In the genomic region with DNA sequence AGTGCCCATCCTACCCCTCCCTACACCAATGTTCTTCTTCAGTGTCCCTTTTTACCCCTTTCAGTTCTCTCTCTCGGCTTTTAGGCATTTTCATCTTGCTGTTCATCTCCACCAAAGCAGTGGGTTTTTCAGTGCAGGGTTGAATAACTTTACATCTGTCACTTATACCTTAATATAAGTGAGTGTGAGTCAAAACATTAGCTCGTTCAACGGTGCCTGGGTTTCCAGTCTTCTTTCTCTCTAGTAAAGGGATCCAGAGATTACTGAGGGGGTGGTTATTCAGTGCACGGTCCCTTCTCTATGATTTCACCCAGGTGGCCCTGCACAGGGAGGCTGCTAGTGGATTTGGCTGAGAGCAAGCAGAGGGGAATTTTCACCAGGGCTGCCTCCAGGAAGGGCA, we compare ENCODE assay signal across 15 cellular contexts.
"Had no signal": no experiment of that assay in that cellular context is flagged by ENCODE, and none has a peak within 500 bp of the region (broad histone marks: within the 10 kb centered on the region; RNA-seq: fewer than 3 reads in every experiment).

No MANE protein-coding gene starts in this region.

- H3K4me3 ChIP-seq: breast epithelium, testis had no signal

- ATAC-seq: activated CD8-positive, alpha-beta memory T cell treated with anti-CD3 and anti-CD28 coated beads, Interleukin-2, amount 10 ng/mL, durations not matched to agents 7 days and 5 days; stimulated activated naive CD8-positive, alpha-beta T cell treated with anti-CD3 and anti-CD28 coated beads, Interleukin-15, amount 100 ng/mL, for 72 hours had no signal

- FAIRE-seq: TTC549 had no signal

- DNase-seq: activated CD8-positive, alpha-beta memory T cell treated with anti-CD3 and anti-CD28 coated beads, Interleukin-2, amount 10 ng/mL, durations not matched to agents 7 days and 5 days; activated gamma-delta T cell treated with Interleukin-2 at 50 U/mL for 16 hours; activated naive CD8-positive, alpha-beta T cell treated with anti-CD3 and anti-CD28 coated beads, Interleukin-2, amount 10 ng/mL, durations not matched to agents 7 days and 5 days; activated T-cell treated with anti-CD3 and anti-CD28 coated beads, Interleukin-2, amount 50 U/mL, for 24 hours; aorta; dermis blood vessel endothelial cell; erythroblast; glutamatergic neuron; midbrain; stimulated activated CD4-positive, alpha-beta T cell treated with anti-CD3 and anti-CD28 coated beads, Interleukin-15, amount 100 ng/mL, for 24 hours; stimulated activated CD4-positive, alpha-beta T cell treated with anti-CD3 and anti-CD28 coated beads, Interleukin-4, amount 100 ng/mL, for 24 hours; stimulated activated naive CD8-positive, alpha-beta T cell treated with anti-CD3 and anti-CD28 coated beads, Interleukin-15, amount 100 ng/mL, for 72 hours; testis had no signal
